2 cellular contexts compared by ENCODE assay signal in genomic region chr11:77776455-77776854, GRCh38.
TF ChIP-seq lines count a peak whose summit lies in the region.

No MANE protein-coding gene starts in this region.

TF ChIP-seq in IMR-90, 13 proteins besides CTCF, POLR2A, EP300 and RAD21:
- no peak for TF ChIP-seq CHD1 (IDR thresholded peaks at IDR 0.05; ENCODE audit: low read depth, low read length)
- no peak for TF ChIP-seq MXI1 (IDR thresholded peaks at IDR 0.05; ENCODE audit: borderline replicate concordance, low read depth, low read length)
- TF ChIP-seq RFX5 (IDR thresholded peaks at IDR 0.05; ENCODE audit: low read depth, low read length): no peak
- TF ChIP-seq SMC3 (IDR thresholded peaks at IDR 0.05; ENCODE audit: low read depth, low read length): peak; percentile 54; the same call in 1 of the 2 replicates

TF ChIP-seq in HepG2, 621 proteins besides CTCF, POLR2A, EP300 and RAD21:
- no peak for TF ChIP-seq MTA1 (CRISPR knock-in tag; IDR thresholded peaks at IDR 0.05; ENCODE audit: borderline replicate concordance)
- TF ChIP-seq STAG1 (CRISPR knock-in tag; IDR thresholded peaks at IDR 0.05): peak; percentile 74
- TF ChIP-seq SMC3 (IDR thresholded peaks at IDR 0.05; ENCODE audit: low read length): peak; percentile 23; the same call in 1 of the 2 replicates
